ENCODE assay signal across 6 cellular contexts in genomic region chr10:51679841-51680240, GRCh38.
"Had no signal": no experiment of that assay in that cellular context is flagged by ENCODE, and none has a peak within 500 bp of the region (broad histone marks: within the 10 kb centered on the region; RNA-seq: fewer than 3 reads in every experiment).

No MANE protein-coding gene starts in this region.

- H3K36me3 ChIP-seq: HAP-1 had no signal

- H3K4me3 ChIP-seq: HAP-1 had no signal

- H3K4me1 ChIP-seq: HAP-1 had no signal

- H3K27ac ChIP-seq: HL-60 had no signal

- DNase-seq: GOT3, H7, HFFc6, KBM-7 had no signal
